ENCODE assay signal across 8 cellular contexts in the genomic region with DNA sequence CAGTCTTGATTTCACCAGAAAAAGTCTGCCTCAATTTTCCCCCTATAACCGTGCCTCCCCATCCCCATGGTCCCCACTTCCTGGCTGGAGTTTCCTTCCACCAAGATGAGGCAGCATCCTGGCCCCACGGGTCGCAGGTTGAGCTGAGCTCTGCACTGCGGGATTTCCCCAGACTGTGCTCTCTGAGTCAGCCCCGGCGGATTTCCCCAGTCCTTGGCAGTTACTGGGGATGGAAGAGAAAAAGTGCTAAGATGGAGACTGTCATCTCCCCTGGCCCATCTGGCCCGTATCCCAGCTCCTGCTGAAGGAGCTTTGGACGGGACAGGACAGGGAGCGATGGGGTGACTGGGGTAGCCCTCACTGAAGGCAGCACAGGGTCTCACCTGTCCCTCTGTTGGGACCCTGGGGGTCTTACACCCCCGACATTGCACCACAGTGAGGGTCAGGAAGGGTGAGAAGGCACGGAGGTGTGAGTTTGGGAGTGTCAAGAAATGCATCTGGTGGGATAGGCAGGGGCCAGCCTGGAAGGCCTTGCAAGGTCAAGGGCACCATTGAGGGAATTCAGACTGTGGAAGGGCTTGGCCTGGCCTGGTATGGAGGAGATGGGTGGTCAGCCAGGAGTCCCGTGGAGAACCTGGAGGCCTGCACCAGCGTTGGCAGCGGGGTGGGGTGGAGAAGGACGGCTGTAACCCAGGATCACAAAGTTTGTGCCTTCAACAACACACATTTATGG. TPM values are rescaled to one million over a fixed set of nuclear protein-coding genes. Genes with fewer than 3 reads are reported as not detected.
A peak's percentile ranks its signal among the peaks of the same experiment; 100 is the strongest.
DNase-seq lines count a peak whose midpoint lies in the region; ATAC-seq and TF ChIP-seq lines count a peak whose summit lies in the region.

No MANE protein-coding gene starts in this region.

- no peaks in the 10 kb centered on the region for H3K9me3 Mint-ChIP-seq in T-helper 1 cell treated with Interleukin-12 subunit alpha and Interleukin-12 subunit beta and Interleukin-4 antibody, amounts not matched to agents 30 μg/mL and 1 μg/mL, for 36 hours

- peaks cover 61% of the 10 kb centered on the region for H3K36me3 Mint-ChIP-seq in T-helper 1 cell treated with Interleukin-12 subunit alpha and Interleukin-12 subunit beta and Interleukin-4 antibody, amounts not matched to agents 30 μg/mL and 1 μg/mL, for 36 hours (ENCODE audit: low read depth)

- H3K4me3 Mint-ChIP-seq in T-helper 1 cell treated with Interleukin-12 subunit alpha and Interleukin-12 subunit beta and Interleukin-4 antibody, amounts not matched to agents 30 μg/mL and 1 μg/mL, for 36 hours: peak overlapping the region; percentile 53

- peak; percentile 80 for DNase-seq in choroid plexus epithelial cell (ENCODE audit: low read depth)
- peak; percentile 49 to 55 for DNase-seq in stimulated activated CD4-positive, alpha-beta T cell treated with anti-CD3 and anti-CD28 coated beads, Interleukin-15, amount 100 ng/mL, for 48 hours (ENCODE audit: low read depth in 2 of 2)
- no peak for DNase-seq in cerebellar nuclear complex (lab: John Stamatoyannopoulos, UW)
- no peak for DNase-seq in SK-N-DZ (ENCODE audit: low spot score)
- DNase-seq in putamen (ENCODE audit: low spot score): no peak

- no peaks in the 10 kb centered on the region for H3K27me3 Mint-ChIP-seq in T-helper 1 cell treated with Interleukin-12 subunit alpha and Interleukin-12 subunit beta and Interleukin-4 antibody, amounts not matched to agents 30 μg/mL and 1 μg/mL, for 36 hours (ENCODE audit: low read depth)

- peak overlapping the region; percentile 98 for H3K27ac Mint-ChIP-seq in T-helper 1 cell treated with Interleukin-12 subunit alpha and Interleukin-12 subunit beta and Interleukin-4 antibody, amounts not matched to agents 30 μg/mL and 1 μg/mL, for 36 hours

- H3K4me1 Mint-ChIP-seq in T-helper 1 cell treated with Interleukin-12 subunit alpha and Interleukin-12 subunit beta and Interleukin-4 antibody, amounts not matched to agents 30 μg/mL and 1 μg/mL, for 36 hours (ENCODE audit: low read depth): peaks cover 26% of the 10 kb centered on the region

- peak; percentile 25 for TF ChIP-seq POLR2A in GM18505 (IDR thresholded peaks at IDR 0.05; ENCODE audit: borderline replicate concordance, extremely low read depth, insufficient read depth, insufficient read length)

- no peak overlapping the region for H3K4me3 ChIP-seq in choroid plexus epithelial cell (ENCODE audit: low read depth, low read length)

- no peak for ATAC-seq in GM18505 (IDR thresholded peaks at IDR 0.05; ENCODE audit: unreplicated experiment)
- ATAC-seq in GM18858 (IDR thresholded peaks at IDR 0.05; ENCODE audit: unreplicated experiment): no peak

- TF ChIP-seq CTCF in choroid plexus epithelial cell (conservative IDR thresholded peaks at IDR 0.05; ENCODE audit: low read depth, low read length): no peak

RNA-seq across cellular contexts. Expression of a gene that starts 36.5 kb away (rescaled TPM):
- 26.1 and 28.1 TPM in 2 replicates for polyA plus RNA-seq in SK-N-DZ (2014; cell fraction: cytosol; rRNA removed)
- polyA plus RNA-seq in SK-N-DZ (2014; cell fraction: nucleus; rRNA removed): 134 and 192 TPM in 2 replicates

RNA-seq across cellular contexts. Expression of a gene that starts 37.6 kb away (rescaled TPM):
- not detected in 2 replicates for polyA plus RNA-seq in SK-N-DZ (2014; cell fraction: cytosol; rRNA removed)
- 0.17 TPM in 1 of 2 replicates, not detected in the other for polyA plus RNA-seq in SK-N-DZ (2014; cell fraction: nucleus; rRNA removed)

RNA-seq across cellular contexts. Expression of a gene that starts 41.3 kb away (rescaled TPM):
- 64.9 and 69.2 TPM in 2 replicates for polyA plus RNA-seq in SK-N-DZ (2014; cell fraction: cytosol; rRNA removed)
- 32.5 and 37.8 TPM in 2 replicates for polyA plus RNA-seq in SK-N-DZ (2014; cell fraction: nucleus; rRNA removed)

RNA-seq across cellular contexts. Expression of a gene that starts 48.3 kb away (rescaled TPM):
- polyA plus RNA-seq in SK-N-DZ (2014; cell fraction: cytosol; rRNA removed): not detected in 2 replicates
- not detected in 2 replicates for polyA plus RNA-seq in SK-N-DZ (2014; cell fraction: nucleus; rRNA removed)

RNA-seq across cellular contexts. Expression of a gene that starts 58.7 kb away (rescaled TPM):
- not detected in 2 replicates for polyA plus RNA-seq in SK-N-DZ (2014; cell fraction: cytosol; rRNA removed)
- polyA plus RNA-seq in SK-N-DZ (2014; cell fraction: nucleus; rRNA removed): not detected in 2 replicates

Comparison
In these comparisons a context has a peak if more than half of its experiments do, and no peak if none do; other contexts are left out.
1. DNase-seq: peak in choroid plexus epithelial cell (single experiment) and stimulated activated CD4-positive, alpha-beta T cell treated with anti-CD3 and anti-CD28 coated beads, Interleukin-15, amount 100 ng/mL, for 48 hours (2 of 2); none in cerebellar nuclear complex (0 of 2), SK-N-DZ (single experiment) and putamen (single experiment).